Comparison of ENCODE assay signal across 14 cellular contexts in the genomic region with DNA sequence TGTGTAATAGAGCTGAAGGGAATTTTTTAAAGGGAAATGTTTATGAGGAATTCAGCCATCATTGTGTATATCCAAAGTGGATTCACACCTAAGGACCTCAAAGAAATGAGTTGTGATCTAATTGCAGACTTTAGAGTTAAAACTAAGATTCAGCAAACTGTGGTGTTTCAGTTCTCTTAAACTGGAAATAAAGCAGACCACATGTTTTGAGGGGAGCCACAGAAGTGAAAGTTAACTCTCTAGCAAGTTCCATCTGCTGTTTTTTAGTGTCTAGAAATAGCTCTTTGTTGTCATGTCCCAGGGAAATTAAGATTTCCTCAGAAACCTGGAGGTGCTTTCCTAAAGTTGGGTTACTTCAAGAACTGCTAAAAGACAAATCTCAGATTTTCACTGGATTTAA.
A peak's percentile ranks its signal among the peaks of the same experiment; 100 is the strongest.
DNase-seq lines count a peak whose midpoint lies in the region; ATAC-seq and TF ChIP-seq lines count a peak whose summit lies in the region.
"Had no signal": no experiment of that assay in that cellular context is flagged by ENCODE, and none has a peak within 500 bp of the region (broad histone marks: within the 10 kb centered on the region; RNA-seq: fewer than 3 reads in every experiment).

No MANE protein-coding gene starts in this region.

- H3K4ac ChIP-seq in mesenchymal stem cell (ENCODE audit: low read depth in 1 of 2, low read length in 2 of 2), result no peak overlapping the region

- no peak overlapping the region for H3K4me3 ChIP-seq in mesenchymal stem cell (ENCODE audit: insufficient read depth in 1 of 2, low read depth in 1 of 2, low read length in 2 of 2)
- H3K4me3 ChIP-seq: gastrocnemius medialis, HAP-1 had no signal

- H2BK120ac ChIP-seq in mesenchymal stem cell (ENCODE audit: low read depth, low read length), result no peak overlapping the region

- H2BK15ac ChIP-seq in mesenchymal stem cell (ENCODE audit: low read depth, poor library complexity, severe bottlenecking), result no peak overlapping the region

- H2AK5ac ChIP-seq in mesenchymal stem cell (ENCODE audit: low read length, severe bottlenecking), result no peak overlapping the region

- H3K9me3 ChIP-seq in mesenchymal stem cell (ENCODE audit: control insufficient read depth, low read length), result no peaks in the 10 kb centered on the region
- H3K9me3 ChIP-seq: gastrocnemius medialis, HAP-1 had no signal

- H3K18ac ChIP-seq in mesenchymal stem cell (ENCODE audit: low read depth in 1 of 2, low read length in 2 of 2), result no peak overlapping the region

- H3K79me1 ChIP-seq in mesenchymal stem cell (replicated peaks; ENCODE audit: low read length, poor library complexity, severe bottlenecking), result no peaks in the 10 kb centered on the region

- no peak overlapping the region for H3K23ac ChIP-seq in mesenchymal stem cell (ENCODE audit: low read length in 2 of 2)

- no peak for TF ChIP-seq POLR2A in GM18505 (IDR thresholded peaks at IDR 0.05; ENCODE audit: borderline replicate concordance, extremely low read depth, insufficient read depth, insufficient read length)

- no peaks in the 10 kb centered on the region for H3K27me3 ChIP-seq in mesenchymal stem cell (ENCODE audit: control insufficient read depth in 1 of 2, insufficient read depth in 1 of 2, low read length in 2 of 2)
- H3K27me3 ChIP-seq: gastrocnemius medialis had no signal

- H4K8ac ChIP-seq in mesenchymal stem cell (ENCODE audit: low read length), result no peak overlapping the region

- H3K27ac ChIP-seq in mesenchymal stem cell (ENCODE audit: low read length, poor library complexity, severe bottlenecking), result no peak overlapping the region
- H3K27ac ChIP-seq: gastrocnemius medialis had no signal

- no peaks in the 10 kb centered on the region for H3K4me1 ChIP-seq in mesenchymal stem cell (ENCODE audit: control insufficient read depth, insufficient read depth, low read depth, low read length)
- H3K4me1 ChIP-seq: gastrocnemius medialis had no signal

- H2AFZ ChIP-seq in mesenchymal stem cell (ENCODE audit: low read depth, low read length), result no peak overlapping the region

- ATAC-seq in GM18505 (IDR thresholded peaks at IDR 0.05; ENCODE audit: unreplicated experiment) (peak; percentile 65), GM21423 (IDR thresholded peaks at IDR 0.05; ENCODE audit: unreplicated experiment) (peak; percentile 63), HG03520 (IDR thresholded peaks at IDR 0.05; ENCODE audit: unreplicated experiment) (peak; percentile 67)
- no peak for ATAC-seq in activated CD4-positive, CD25-positive, alpha-beta regulatory T cell treated with anti-CD3 and anti-CD28 coated beads, Interleukin-2, amount 50 U/mL, for 24 hours
- ATAC-seq: gastrocnemius medialis had no signal

- peak; percentile 19 for DNase-seq in mesenchymal stem cell
- no peak for DNase-seq in GOT3 (lab: John Stamatoyannopoulos, UW)
- DNase-seq in NCI-H748 (lab: John Stamatoyannopoulos, UW; ENCODE audit: unreplicated experiment), result no peak
- no peak for DNase-seq in G401 (ENCODE audit: low spot score)
- DNase-seq: activated T-cell treated with anti-CD3 and anti-CD28 coated beads, Interleukin-2, amount 50 U/mL, for 48 hours; central memory CD4-positive, alpha-beta T cell; gastrocnemius medialis; Karpas-422; stimulated activated naive CD4-positive, alpha-beta T cell had no signal

- in situ Hi-C loops in G401 (cut with HindIII; ENCODE audit: low sequenced_read_pairs), result no loop called here

- peaks cover 0 to 29% of the 10 kb centered on the region in 2 experiments for H3K36me3 ChIP-seq in mesenchymal stem cell (ENCODE audit: control insufficient read depth in 1 of 2, insufficient read depth in 2 of 2, low read depth in 1 of 2, low read length in 2 of 2)

- no peak overlapping the region for H2BK5ac ChIP-seq in mesenchymal stem cell (ENCODE audit: low read depth, low read length, poor library complexity, severe bottlenecking)

- no peak overlapping the region for H4K91ac ChIP-seq in mesenchymal stem cell (ENCODE audit: low read length)

- H2BK12ac ChIP-seq in mesenchymal stem cell (ENCODE audit: low read length in 2 of 2), result no peak overlapping the region

- H3K14ac ChIP-seq in mesenchymal stem cell (ENCODE audit: low read length in 2 of 2), result no peak overlapping the region

- no peak overlapping the region for H3K9ac ChIP-seq in mesenchymal stem cell (ENCODE audit: low read length)

- H3K4me2 ChIP-seq in mesenchymal stem cell (ENCODE audit: low read length, poor library complexity, severe bottlenecking), result no peak overlapping the region

Comparison
In these comparisons a context has a peak if more than half of its experiments do, and no peak if none do; other contexts are left out.
1. ATAC-seq: peak in GM18505 (single experiment), GM21423 (single experiment) and HG03520 (single experiment); none in activated CD4-positive, CD25-positive, alpha-beta regulatory T cell treated with anti-CD3 and anti-CD28 coated beads, Interleukin-2, amount 50 U/mL, for 24 hours (0 of 2).